In the genomic region with DNA sequence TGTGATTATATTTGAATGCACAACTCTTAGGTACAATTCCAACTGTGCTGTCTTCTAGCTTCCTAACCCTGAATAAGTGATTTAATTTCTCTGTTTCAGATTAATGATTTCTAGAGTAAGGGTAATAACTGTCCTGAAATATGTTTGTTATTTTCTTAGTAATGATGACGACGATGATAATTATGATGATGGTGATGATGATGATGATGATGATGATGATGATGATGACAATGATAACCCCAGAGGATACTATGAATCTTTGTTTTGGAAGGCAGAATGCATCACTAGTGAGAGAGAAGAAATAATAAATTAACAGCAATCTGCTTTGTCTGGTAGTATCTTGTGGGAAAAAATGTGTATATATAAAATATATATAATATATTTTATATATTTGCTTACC, we compare ENCODE assay signal across 7 cellular contexts.
"Had no signal": no experiment of that assay in that cellular context is flagged by ENCODE, and none has a peak within 500 bp of the region (broad histone marks: within the 10 kb centered on the region; RNA-seq: fewer than 3 reads in every experiment).

No MANE protein-coding gene starts in this region.

- H3K9ac ChIP-seq: KMS-11 had no signal

- DNase-seq: IMR-90, KBM-7, KG1 had no signal

- H3K27ac ChIP-seq: HL-60, KMS-11 had no signal

- H3K4me2 ChIP-seq: KMS-11 had no signal

- ATAC-seq: K562 had no signal

- H3K4me3 ChIP-seq: K562 had no signal

- FAIRE-seq: HTR-8/SVneo, K562 had no signal
